36 cellular contexts compared by ENCODE assay signal in the genomic region with DNA sequence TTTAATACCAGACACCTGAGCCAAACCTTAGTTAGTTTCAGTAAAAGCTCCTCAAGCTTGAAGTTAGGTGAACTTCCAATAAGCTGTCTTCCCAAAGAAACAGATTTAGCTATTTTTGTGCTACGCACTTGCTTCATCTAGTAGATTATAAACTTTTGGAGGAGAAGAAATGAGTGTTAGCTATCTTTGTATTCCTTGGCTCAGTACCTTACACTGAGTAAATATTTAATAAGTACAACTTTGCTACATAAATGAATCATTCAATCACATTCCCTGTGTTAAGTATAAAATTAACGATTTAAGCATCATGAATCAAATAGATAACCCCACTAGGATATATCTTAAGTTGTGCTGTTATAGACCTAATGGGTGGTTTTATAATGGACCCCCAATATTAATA.
"Had no signal": no experiment of that assay in that cellular context is flagged by ENCODE, and none has a peak within 500 bp of the region (broad histone marks: within the 10 kb centered on the region; RNA-seq: fewer than 3 reads in every experiment).

No MANE protein-coding gene starts in this region.

- FAIRE-seq: TTC549 had no signal

- H3K36me3 ChIP-seq: adrenal gland, brain microvascular endothelial cell, breast epithelium had no signal

- H3K4me1 ChIP-seq: adrenal gland, breast epithelium had no signal

- DNase-seq: activated B cell treated with CpG ODN at 0.5 μM for 24 hours; activated CD4-positive, alpha-beta memory T cell treated with anti-CD3 and anti-CD28 coated beads, Interleukin-2, amount 10 ng/mL, durations not matched to agents 7 days and 5 days; activated CD4-positive, alpha-beta T cell treated with anti-CD3 and anti-CD28 coated beads for 4 hours; activated CD4-positive, alpha-beta T cell treated with anti-CD3 and anti-CD28 coated beads, Interleukin-2, amount 10 ng/mL, durations not matched to agents 24 days and 14 days; activated CD4-positive, alpha-beta T cell treated with anti-CD3 and anti-CD28 coated beads, Interleukin-2, amount 50 U/mL, for 1 hour; activated CD4-positive, alpha-beta T cell treated with anti-CD3 and anti-CD28 coated beads, Interleukin-2, amount 50 U/mL, for 4 hours; activated CD4-positive, CD25-positive, alpha-beta regulatory T cell treated with anti-CD3 and anti-CD28 coated beads, Interleukin-2, amount 50 U/mL, for 72 hours; activated CD8-positive, alpha-beta memory T cell treated with anti-CD3 and anti-CD28 coated beads, Interleukin-2, amount 50 U/mL, for 4 hours; activated effector memory CD4-positive, alpha-beta T cell treated with anti-CD3 and anti-CD28 coated beads, Interleukin-2, amount 50 U/mL, for 16 hours; activated gamma-delta T cell treated with Interleukin-2 at 50 U/mL for 16 hours; activated naive CD4-positive, alpha-beta T cell; activated naive CD4-positive, alpha-beta T cell treated with anti-CD3 and anti-CD28 coated beads for 36 hours; activated naive CD4-positive, alpha-beta T cell treated with anti-CD3 and anti-CD28 coated beads, Interleukin-2, amount 50 U/mL, for 16 hours; activated naive CD8-positive, alpha-beta T cell treated with anti-CD3 and anti-CD28 coated beads, Interleukin-2, amount 10 ng/mL, durations not matched to agents 7 days and 5 days; activated T-cell treated with anti-CD3 and anti-CD28 coated beads for 4 hours; activated T-cell treated with anti-CD3 and anti-CD28 coated beads, Interleukin-2, amount 50 U/mL, for 1 hour; activated T-cell treated with anti-CD3 and anti-CD28 coated beads, Interleukin-2, amount 50 U/mL, for 4 hours; activated T-cell treated with anti-CD3 and anti-CD28 coated beads, Interleukin-2, amount 50 U/mL, for 72 hours; amniotic stem cell; aorta; body of pancreas; brain microvascular endothelial cell; central memory CD4-positive, alpha-beta T cell; SW 1271; T-helper 1 cell; T-helper 2 cell; T-helper 9 cell had no signal

- H3K27ac Mint-ChIP-seq: activated B cell treated with CpG ODN at 0.5 μM for 24 hours; activated CD4-positive, alpha-beta memory T cell treated with anti-CD3 and anti-CD28 coated beads, Interleukin-2, amount 10 ng/mL, durations not matched to agents 7 days and 5 days; activated CD4-positive, alpha-beta T cell treated with anti-CD3 and anti-CD28 coated beads, Interleukin-2, amount 10 ng/mL, durations not matched to agents 24 days and 14 days; activated naive CD4-positive, alpha-beta T cell treated with anti-CD3 and anti-CD28 coated beads for 36 hours; activated naive CD4-positive, alpha-beta T cell treated with anti-CD3 and anti-CD28 coated beads, Interleukin-2, amount 50 U/mL, for 72 hours; activated naive CD8-positive, alpha-beta T cell treated with anti-CD3 and anti-CD28 coated beads, Interleukin-2, amount 10 ng/mL, durations not matched to agents 7 days and 5 days; activated T-cell treated with anti-CD3 and anti-CD28 coated beads, Interleukin-2, amount 50 U/mL, for 72 hours; activated T-helper 1 cell treated with anti-CD3 and anti-CD28 coated beads, Interleukin-12 subunit alpha, Interleukin-12 subunit beta, Interleukin-2, Interleukin-4 antibody, amounts not matched to agents 30 ng/mL and 10 ng/mL and 1 ng/mL, durations not matched to agents 14 hours and 24 hours and 36 hours; activated T-helper 17 cell treated with anti-CD3 and anti-CD28 coated beads, Interleukin-2, amount 50 U/mL, for 72 hours; T-helper 1 cell treated with Interleukin-12 subunit alpha and Interleukin-12 subunit beta and Interleukin-4 antibody, amounts not matched to agents 30 μg/mL and 1 μg/mL, for 36 hours; T-helper 2 cell treated with Interferon-gamma antibody and Interleukin-4, amounts not matched to agents 5 μg/mL and 100 μg/mL, for 36 hours had no signal

- H3K27me3 Mint-ChIP-seq: activated CD4-positive, alpha-beta memory T cell treated with anti-CD3 and anti-CD28 coated beads, Interleukin-2, amount 10 ng/mL, durations not matched to agents 7 days and 5 days; activated CD4-positive, alpha-beta T cell treated with anti-CD3 and anti-CD28 coated beads, Interleukin-2, amount 10 ng/mL, durations not matched to agents 24 days and 14 days had no signal

- H3K4me3 ChIP-seq: adrenal gland, body of pancreas, breast epithelium had no signal

- H3K4me3 Mint-ChIP-seq: activated B cell treated with CpG ODN at 0.5 μM for 24 hours; activated CD4-positive, alpha-beta memory T cell treated with anti-CD3 and anti-CD28 coated beads, Interleukin-2, amount 10 ng/mL, durations not matched to agents 7 days and 5 days; activated CD4-positive, alpha-beta T cell treated with anti-CD3 and anti-CD28 coated beads, Interleukin-2, amount 10 ng/mL, durations not matched to agents 24 days and 14 days; activated naive CD4-positive, alpha-beta T cell treated with anti-CD3 and anti-CD28 coated beads for 36 hours; activated naive CD8-positive, alpha-beta T cell treated with anti-CD3 and anti-CD28 coated beads, Interleukin-2, amount 10 ng/mL, durations not matched to agents 7 days and 5 days; activated T-cell treated with anti-CD3 and anti-CD28 coated beads, Interleukin-2, amount 50 U/mL, for 4 hours; activated T-cell treated with anti-CD3 and anti-CD28 coated beads, Interleukin-2, amount 50 U/mL, for 72 hours; activated T-helper 1 cell treated with anti-CD3 and anti-CD28 coated beads, Interleukin-12 subunit alpha, Interleukin-12 subunit beta, Interleukin-2, Interleukin-4 antibody, amounts not matched to agents 30 ng/mL and 10 ng/mL and 1 ng/mL, durations not matched to agents 14 hours and 24 hours and 36 hours; activated T-helper 17 cell treated with anti-CD3 and anti-CD28 coated beads, Interleukin-2, amount 50 U/mL, for 72 hours; T-helper 1 cell treated with Interleukin-12 subunit alpha and Interleukin-12 subunit beta and Interleukin-4 antibody, amounts not matched to agents 30 μg/mL and 1 μg/mL, for 36 hours; T-helper 2 cell treated with Interferon-gamma antibody and Interleukin-4, amounts not matched to agents 5 μg/mL and 100 μg/mL, for 36 hours had no signal

- H3K27me3 ChIP-seq: adrenal gland, body of pancreas, brain microvascular endothelial cell, breast epithelium had no signal

- H3K4me1 Mint-ChIP-seq: activated B cell treated with CpG ODN at 0.5 μM for 24 hours had no signal

- H3K9me3 ChIP-seq: adrenal gland, body of pancreas, breast epithelium had no signal

- H3K27ac ChIP-seq: adrenal gland, body of pancreas, brain microvascular endothelial cell, breast epithelium, VCaP had no signal

- ATAC-seq: activated naive CD4-positive, alpha-beta T cell treated with anti-CD3 and anti-CD28 coated beads, Interleukin-2, amount 50 U/mL, for 72 hours; activated T-cell treated with anti-CD3 and anti-CD28 coated beads, Interleukin-2, amount 50 U/mL, for 4 hours; activated T-cell treated with anti-CD3 and anti-CD28 coated beads, Interleukin-2, amount 50 U/mL, for 72 hours; activated T-helper 17 cell treated with anti-CD3 and anti-CD28 coated beads, Interleukin-2, amount 50 U/mL, for 72 hours; body of pancreas had no signal
